8 cellular contexts compared by ENCODE assay signal in the genomic region with DNA sequence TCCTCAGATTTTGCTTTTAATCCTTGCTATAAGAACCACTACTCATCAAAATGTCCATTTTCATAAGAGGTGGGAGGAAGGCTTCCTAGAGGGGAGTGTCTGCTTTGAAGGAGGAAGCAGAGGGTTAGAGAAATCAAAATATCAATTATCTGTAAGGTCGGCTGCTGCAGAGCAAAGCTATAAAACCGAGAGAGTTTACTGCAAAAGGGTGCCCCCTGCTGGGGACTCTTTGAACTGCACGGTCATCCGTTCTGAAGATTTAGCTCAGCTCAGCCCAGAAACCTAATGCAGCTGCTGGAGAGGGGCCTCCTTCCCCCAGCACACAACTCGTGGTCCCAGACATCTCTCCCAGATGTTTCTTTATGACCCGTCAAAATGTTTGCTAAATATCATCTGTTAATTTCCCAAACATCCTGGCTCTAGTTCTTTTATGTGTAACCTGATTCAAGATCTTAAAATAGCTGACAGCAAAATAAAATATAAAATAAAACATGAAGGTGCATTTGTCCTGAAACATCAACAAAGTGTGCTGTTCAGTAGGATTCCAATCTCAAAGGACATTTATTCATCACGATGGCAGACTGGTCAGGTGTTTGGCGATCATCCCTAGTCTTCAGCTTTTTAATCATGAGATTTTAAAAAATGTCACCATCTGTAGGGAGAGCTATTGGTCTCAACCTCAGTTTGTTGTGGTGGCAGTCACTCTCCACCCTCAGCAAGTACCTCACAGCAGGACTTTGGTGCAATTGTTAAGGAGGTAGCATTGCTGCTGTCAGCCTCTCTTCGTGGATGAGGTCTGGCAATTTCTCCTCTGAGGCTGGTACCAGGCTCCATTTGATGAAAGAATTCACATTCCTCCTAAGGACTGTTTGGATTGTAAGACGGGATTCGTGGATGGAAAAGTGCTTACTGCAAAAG.
DNase-seq lines count a peak whose midpoint lies in the region; ATAC-seq and TF ChIP-seq lines count a peak whose summit lies in the region.

No MANE protein-coding gene starts in this region.

- intact Hi-C loops in activated T-helper 1 cell treated with anti-CD3 and anti-CD28 coated beads, Interleukin-12 subunit alpha, Interleukin-12 subunit beta, Interleukin-2, Interleukin-4 antibody, amounts not matched to agents 30 ng/mL and 10 ng/mL and 1 ng/mL, durations not matched to agents 14 hours and 24 hours and 36 hours (cut with micrococcal nuclease), result loop anchor here (1.0 to 10.0 kb wide), 5 partner anchors 183 to 1090 kb away; no protein-coding TSS in a partner anchor

- no peaks in the 10 kb centered on the region for H3K36me3 Mint-ChIP-seq in activated T-helper 1 cell treated with anti-CD3 and anti-CD28 coated beads, Interleukin-12 subunit alpha, Interleukin-12 subunit beta, Interleukin-2, Interleukin-4 antibody, amounts not matched to agents 30 ng/mL and 10 ng/mL and 1 ng/mL, durations not matched to agents 14 hours and 24 hours and 36 hours (ENCODE audit: low read depth)

- no peaks in the 10 kb centered on the region for H3K36me3 ChIP-seq in suprapubic skin

- DNase-seq in AG04450 (ENCODE audit: low read depth, low spot score) (peak; percentile 45), LHCN-M2 (ENCODE audit: low read depth) (peak; percentile 59), RKO (ENCODE audit: low spot score) (peak; percentile 67), foreskin keratinocyte (peak in 1 of 2 donors; percentile 38), omental fat pad (ENCODE audit: low spot score) (peak; percentile 95), suprapubic skin (ENCODE audit: low spot score in 2 of 2) (peak; percentile 92 to 93)
- peak; percentile 59 for DNase-seq in activated T-helper 1 cell treated with anti-CD3 and anti-CD28 coated beads, Interleukin-12 subunit alpha, Interleukin-12 subunit beta, Interleukin-2, Interleukin-4 antibody, amounts not matched to agents 30 ng/mL and 10 ng/mL and 1 ng/mL, durations not matched to agents 14 hours and 24 hours and 36 hours (ENCODE audit: low spot score)

- WGBS in suprapubic skin, result 25% methylated on average over 11 of the region's 11 CpGs

- H3K9me3 ChIP-seq in AG04450 (ENCODE audit: control insufficient read depth, insufficient read depth, low read length), result no peaks in the 10 kb centered on the region
- no peaks in the 10 kb centered on the region for H3K9me3 ChIP-seq in suprapubic skin

- TF ChIP-seq EP300 in suprapubic skin (IDR thresholded peaks at IDR 0.05), result no peak

- H3K4me3 ChIP-seq in AG04450 (ENCODE audit: low read depth, low read length) (no peak overlapping the region), suprapubic skin (no peak overlapping the region)

- ATAC-seq in GM18907 (IDR thresholded peaks at IDR 0.05; ENCODE audit: unreplicated experiment) (peak; percentile 55), foreskin keratinocyte (peak; percentile 76), omental fat pad (ENCODE audit: low FRiP score) (no peak)

- CTCF ChIA-PET in AG04450 (lab: Charles Lee), result interaction anchor here (0.6 to 6.2 kb wide), 116 partner anchors 9 to 776 kb away, joined by 3 to 114 read pairs (median 6); a partner anchor contains a TSS

- H3K4me1 ChIP-seq in foreskin keratinocyte (peaks cover under 1% of the 10 kb centered on the region), suprapubic skin (peaks cover 21% of the 10 kb centered on the region)

- no peak for TF ChIP-seq POLR2A in suprapubic skin (IDR thresholded peaks at IDR 0.05)

- H3K4me1 Mint-ChIP-seq in activated T-helper 1 cell treated with anti-CD3 and anti-CD28 coated beads, Interleukin-12 subunit alpha, Interleukin-12 subunit beta, Interleukin-2, Interleukin-4 antibody, amounts not matched to agents 30 ng/mL and 10 ng/mL and 1 ng/mL, durations not matched to agents 14 hours and 24 hours and 36 hours (ENCODE audit: low read depth), result no peaks in the 10 kb centered on the region

- H3K27ac ChIP-seq in AG04450 (ENCODE audit: low read depth, low read length) (no peak overlapping the region), foreskin keratinocyte (no peak overlapping the region), suprapubic skin (peak overlapping the region; percentile 31)

- H3K9me3 Mint-ChIP-seq in activated T-helper 1 cell treated with anti-CD3 and anti-CD28 coated beads, Interleukin-12 subunit alpha, Interleukin-12 subunit beta, Interleukin-2, Interleukin-4 antibody, amounts not matched to agents 30 ng/mL and 10 ng/mL and 1 ng/mL, durations not matched to agents 14 hours and 24 hours and 36 hours, result no peaks in the 10 kb centered on the region

- H3K27me3 ChIP-seq in AG04450 (ENCODE audit: control insufficient read depth, insufficient read depth, low read length) (no peaks in the 10 kb centered on the region), foreskin keratinocyte (no peaks in the 10 kb centered on the region), suprapubic skin (peaks cover 2% of the 10 kb centered on the region)

- no peak overlapping the region for H3K27ac Mint-ChIP-seq in activated T-helper 1 cell treated with anti-CD3 and anti-CD28 coated beads, Interleukin-12 subunit alpha, Interleukin-12 subunit beta, Interleukin-2, Interleukin-4 antibody, amounts not matched to agents 30 ng/mL and 10 ng/mL and 1 ng/mL, durations not matched to agents 14 hours and 24 hours and 36 hours

- POLR2A ChIA-PET in AG04450 (lab: Yijun Ruan, JAX), result interaction anchor here (1.4 kb wide), 1 partner anchor 9 kb away, joined by 3 read pairs; no protein-coding TSS in a partner anchor

- H3K27me3 Mint-ChIP-seq in activated T-helper 1 cell treated with anti-CD3 and anti-CD28 coated beads, Interleukin-12 subunit alpha, Interleukin-12 subunit beta, Interleukin-2, Interleukin-4 antibody, amounts not matched to agents 30 ng/mL and 10 ng/mL and 1 ng/mL, durations not matched to agents 14 hours and 24 hours and 36 hours (ENCODE audit: insufficient read depth), result peaks cover 13% of the 10 kb centered on the region

- TF ChIP-seq CTCF in AG04450 (IDR thresholded peaks at IDR 0.05; ENCODE audit: low read depth, low read length) (peak; percentile 92), foreskin keratinocyte (conservative IDR thresholded peaks at IDR 0.05) (peak; percentile 85), omental fat pad (IDR thresholded peaks at IDR 0.05) (peak in 2 of 3 donors; percentile 69 to 80), suprapubic skin (IDR thresholded peaks at IDR 0.05) (peak; percentile 72 to 91)

- no peak overlapping the region for H3K4me3 Mint-ChIP-seq in activated T-helper 1 cell treated with anti-CD3 and anti-CD28 coated beads, Interleukin-12 subunit alpha, Interleukin-12 subunit beta, Interleukin-2, Interleukin-4 antibody, amounts not matched to agents 30 ng/mL and 10 ng/mL and 1 ng/mL, durations not matched to agents 14 hours and 24 hours and 36 hours
